11 cellular contexts compared by ENCODE assay signal in the genomic region with DNA sequence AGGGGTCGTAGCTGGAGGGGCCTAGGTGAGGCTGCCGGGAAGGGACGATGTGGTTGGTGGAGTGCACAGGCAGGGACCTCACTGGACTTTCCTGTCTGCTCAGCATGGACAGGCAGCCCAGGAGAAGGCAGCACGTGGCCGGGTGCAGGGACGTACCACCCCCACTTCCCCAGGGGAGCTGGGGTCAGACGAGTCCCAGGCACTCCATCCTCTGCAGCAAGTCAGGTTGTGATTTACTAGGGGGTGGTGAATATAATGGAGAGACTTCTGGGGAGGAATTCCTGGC. TPM values are rescaled to one million over a fixed set of nuclear protein-coding genes. Genes with fewer than 3 reads are reported as not detected.
A peak's percentile ranks its signal among the peaks of the same experiment; 100 is the strongest.
DNase-seq lines count a peak whose midpoint lies in the region; ATAC-seq and TF ChIP-seq lines count a peak whose summit lies in the region.
"Had no signal": no experiment of that assay in that cellular context is flagged by ENCODE, and none has a peak within 500 bp of the region (broad histone marks: within the 10 kb centered on the region; RNA-seq: fewer than 3 reads in every experiment).

No MANE protein-coding gene starts in this region.

- H2AFZ ChIP-seq in HCT116 (ENCODE audit: low read depth, low read length, poor library complexity, severe bottlenecking) (no peak overlapping the region), hepatocyte (no peak overlapping the region), smooth muscle cell (ENCODE audit: low read depth) (no peak overlapping the region)

- H3K27me3 Mint-ChIP-seq in activated CD8-positive, alpha-beta T cell treated with anti-CD3 and anti-CD28 coated beads for 36 hours = no peaks in the 10 kb centered on the region

- H3K27ac Mint-ChIP-seq in activated CD8-positive, alpha-beta T cell treated with anti-CD3 and anti-CD28 coated beads for 36 hours = peak overlapping the region; percentile 91

- TF ChIP-seq RAD21 in HCT116 (IDR thresholded peaks at IDR 0.05; ENCODE audit: low read depth) = no peak

- RAD21 ChIA-PET in HCT116 (lab: Charles Lee; ENCODE audit: low non-redundant PET in 1 of 2, low total read pairs in 2 of 2, uncharacterized antibody in 2 of 2, unreplicated experiment in 2 of 2) = no interaction called here

- H3K9ac ChIP-seq in HCT116 (ENCODE audit: low read length) (0 out of 2 replicates have a peak overlapping the region, but pooled peaks have one; percentile 86), smooth muscle cell (ENCODE audit: low read depth) (no peak overlapping the region)

- no peaks in the 10 kb centered on the region for H3K9me2 ChIP-seq in HCT116 (ENCODE audit: insufficient read depth)
- no peaks in the 10 kb centered on the region for H3K9me2 ChIP-seq in hepatocyte (replicated peaks; ENCODE audit: insufficient read depth)

- CTCF ChIA-PET in HCT116 (lab: Charles Lee) = no interaction called here
- CTCF ChIA-PET in activated CD8-positive, alpha-beta T cell treated with anti-CD3 and anti-CD28 coated beads for 36 hours (lab: Charles Lee) = interaction anchor here (0.9 to 4.5 kb wide), 5 partner anchors 18 to 95 kb away, joined by 3 to 31 read pairs (median 4); no protein-coding TSS in a partner anchor

- H3K36me3 Mint-ChIP-seq in activated CD8-positive, alpha-beta T cell treated with anti-CD3 and anti-CD28 coated beads for 36 hours (ENCODE audit: low read depth) = peaks cover 54% of the 10 kb centered on the region

- 95% methylated on average over 7 of the region's 7 CpGs for WGBS in hepatocyte (ENCODE audit: low lambda C conversion rate, missing lambda C conversion rate)
- 99% methylated on average over 7 of the region's 7 CpGs for WGBS in smooth muscle cell (ENCODE audit: low lambda C conversion rate)

- no peaks in the 10 kb centered on the region; a peak in 1 of 4 replicates for H3K9me3 ChIP-seq in HCT116 (ENCODE audit: control insufficient read depth in 1 of 2, insufficient read depth in 1 of 2, low read depth in 1 of 2, low read length in 2 of 2)
- H3K9me3 ChIP-seq in hepatocyte (ENCODE audit: low read depth) = no peaks in the 10 kb centered on the region
- peaks cover 3% of the 10 kb centered on the region for H3K9me3 ChIP-seq in smooth muscle cell (replicated peaks; ENCODE audit: low read depth)

- no TSS peak for BruUV-seq in HCT116 (replicated peaks; lab: Mats Ljungman, UMichigan)

- POLR2A ChIA-PET in HCT116 (lab: Charles Lee) = interaction anchor here (1.1 kb wide), 1 partner anchor 97 kb away, joined by 3 read pairs; a partner anchor contains a TSS
- POLR2A ChIA-PET in activated CD8-positive, alpha-beta T cell treated with anti-CD3 and anti-CD28 coated beads for 36 hours (lab: Charles Lee) = interaction anchor here (1.0 to 4.8 kb wide), 4 partner anchors 15 to 96 kb away, joined by 3 to 47 read pairs (median 4); no protein-coding TSS in a partner anchor

- H3K36me3 ChIP-seq in HCT116 (ENCODE audit: control insufficient read depth in 1 of 2, insufficient read depth in 2 of 2, low read length in 2 of 2) (0 out of 4 replicates have a peak, but pooled peaks cover 0 to 5% of the 10 kb centered on the region in 2 experiments), hepatocyte (replicated peaks; ENCODE audit: insufficient read depth, low read depth) (no peaks in the 10 kb centered on the region), smooth muscle cell (ENCODE audit: low read depth) (no peaks in the 10 kb centered on the region)

- H3F3A ChIP-seq in smooth muscle cell (ENCODE audit: low read depth) = no peaks in the 10 kb centered on the region

- ATAC-seq in HCT116 (no peak), HG03469 (IDR thresholded peaks at IDR 0.05; ENCODE audit: unreplicated experiment) (no peak)
- ATAC-seq in activated CD8-positive, alpha-beta T cell treated with anti-CD3 and anti-CD28 coated beads for 36 hours = no peak

- H3K9me3 Mint-ChIP-seq in activated CD8-positive, alpha-beta T cell treated with anti-CD3 and anti-CD28 coated beads for 36 hours = peaks cover 10% of the 10 kb centered on the region

- H3K27ac ChIP-seq in HCT116 (ENCODE audit: low read depth, low read length) (peak overlapping the region; percentile 100; the same call in 1 of the 2 replicates), hepatocyte (no peak overlapping the region), smooth muscle cell (ENCODE audit: low read depth) (no peak overlapping the region)

- H3K4me1 ChIP-seq in HCT116 (ENCODE audit: control insufficient read depth in 1 of 2, insufficient read depth in 2 of 2, low read length in 2 of 2) (peaks cover 16 to 23% of the 10 kb centered on the region in 2 experiments), hepatocyte (ENCODE audit: insufficient read depth) (peaks cover 25% of the 10 kb centered on the region), smooth muscle cell (ENCODE audit: low read depth) (peaks cover 17% of the 10 kb centered on the region)

- TF ChIP-seq CTCF in HCT116 (IDR thresholded peaks at IDR 0.05 in 2 of 3, conservative IDR thresholded peaks at IDR 0.05 in 1 of 3; ENCODE audit: borderline replicate concordance in 1 of 3, insufficient read depth in 1 of 3, low read depth in 2 of 3, low read length in 2 of 3) (no peak), hepatocyte (IDR thresholded peaks at IDR 0.05; ENCODE audit: poor library complexity) (no peak), smooth muscle cell (IDR thresholded peaks at IDR 0.05; ENCODE audit: borderline replicate concordance, insufficient read depth, poor library complexity, severe bottlenecking) (no peak)
- no peak for TF ChIP-seq CTCF in activated CD8-positive, alpha-beta T cell treated with anti-CD3 and anti-CD28 coated beads for 36 hours (IDR thresholded peaks at IDR 0.05)

- no peak for DNase-seq in HCT116 (ENCODE audit: low read depth, low spot score)
- DNase-seq in activated CD8-positive, alpha-beta T cell treated with anti-CD3 and anti-CD28 coated beads for 36 hours = no peak
- DNase-seq in hepatocyte (ENCODE audit: low spot score) = no peak
- no peak for DNase-seq in smooth muscle cell (lab: John Stamatoyannopoulos, UW; ENCODE audit: unreplicated experiment)
- DNase-seq in putamen (ENCODE audit: low spot score) = no peak
- no peak for DNase-seq in NCI-H1436 treated with DMSO at 0.1 percent for 48 hours (lab: John Stamatoyannopoulos, UW)
- DNase-seq in middle frontal gyrus (ENCODE audit: extremely low spot score, low spot score) = no peak
- DNase-seq: activated gamma-delta T cell treated with Interleukin-2 at 50 U/mL for 16 hours, HCEC 1CT, SHP77 treated with DMSO at 0.1 percent for 48 hours had no signal

- peaks cover 69% of the 10 kb centered on the region for H3K4me1 Mint-ChIP-seq in activated CD8-positive, alpha-beta T cell treated with anti-CD3 and anti-CD28 coated beads for 36 hours (ENCODE audit: low read depth)

- peak overlapping the region; percentile 94 for H3K4me2 ChIP-seq in HCT116 (ENCODE audit: low read length)
- peak overlapping the region; percentile 97 for H3K4me2 ChIP-seq in hepatocyte
- H3K4me2 ChIP-seq in smooth muscle cell = peak overlapping the region; percentile 98

- peak overlapping the region; percentile 86 for H3K4me3 Mint-ChIP-seq in activated CD8-positive, alpha-beta T cell treated with anti-CD3 and anti-CD28 coated beads for 36 hours

- H3K79me2 ChIP-seq in HCT116 (ENCODE audit: insufficient read depth, low read length) = peaks cover 35% of the 10 kb centered on the region
- H3K79me2 ChIP-seq in hepatocyte = peaks cover 39% of the 10 kb centered on the region
- H3K79me2 ChIP-seq in smooth muscle cell (ENCODE audit: low read depth) = peaks cover 29% of the 10 kb centered on the region

- H4K20me1 ChIP-seq in HCT116 (ENCODE audit: insufficient read depth) (no peaks in the 10 kb centered on the region), hepatocyte (ENCODE audit: insufficient read depth, poor library complexity, severe bottlenecking) (peaks cover 26% of the 10 kb centered on the region), smooth muscle cell (ENCODE audit: low read depth) (peaks cover 20% of the 10 kb centered on the region)

- TF ChIP-seq POLR2A in HCT116 (IDR thresholded peaks at IDR 0.05; ENCODE audit: borderline replicate concordance, extremely low read depth, insufficient read depth, insufficient read length) = no peak

- H3K27me3 ChIP-seq in HCT116 (ENCODE audit: insufficient read depth, low read length) = no peaks in the 10 kb centered on the region
- no peaks in the 10 kb centered on the region for H3K27me3 ChIP-seq in hepatocyte
- H3K27me3 ChIP-seq in smooth muscle cell (ENCODE audit: low read depth) = no peaks in the 10 kb centered on the region

- H3K4me3 ChIP-seq in HCT116 (replicated peaks in 1 of 2; ENCODE audit: low read depth in 1 of 2, low read length in 2 of 2) = peak overlapping the region in 1 of 2 experiments; percentile 65; a peak in 2 of 4 replicates
- no peak overlapping the region for H3K4me3 ChIP-seq in hepatocyte
- no peak overlapping the region for H3K4me3 ChIP-seq in smooth muscle cell

- intact Hi-C loops in HCT116 (cut with micrococcal nuclease) = no loop called here
- intact Hi-C loops in activated CD8-positive, alpha-beta T cell treated with anti-CD3 and anti-CD28 coated beads for 36 hours (cut with micrococcal nuclease) = no loop called here

TF ChIP-seq in HCT116, 20 proteins besides CTCF, POLR2A, EP300 and RAD21 (continues in another document):
- TF ChIP-seq CBX3 (IDR thresholded peaks at IDR 0.05; ENCODE audit: low read depth) (no peak), POLR2AphosphoS5 (IDR thresholded peaks at IDR 0.05; ENCODE audit: low read depth, low read length) (no peak; the same call in 1 of the 2 replicates), SIN3A (IDR thresholded peaks at IDR 0.05; ENCODE audit: low read depth) (no peak), TCF7L2 (IDR thresholded peaks at IDR 0.05; ENCODE audit: borderline replicate concordance, extremely low read depth, insufficient read depth, insufficient read length) (no peak)

RNA-seq across cellular contexts. Expression of a gene that starts 1.5 kb away (rescaled TPM):
- total RNA-seq in HCT116 (2021; ENCODE audit: unreplicated experiment) = 175 TPM
- 225 and 299 TPM in 2 replicates for polyA plus RNA-seq in HCT116 (2012)
- 100 to 1,000 TPM; 136 TPM for total RNA-seq in activated CD8-positive, alpha-beta T cell treated with anti-CD3 and anti-CD28 coated beads for 36 hours
- 129 and 169 TPM in 2 replicates for total RNA-seq in hepatocyte
- 147 and 179 TPM in 2 replicates for polyA plus RNA-seq in hepatocyte
- 59.1 and 76.9 TPM in 2 replicates for total RNA-seq in smooth muscle cell
- 132 and 135 TPM in 2 replicates for polyA plus RNA-seq in smooth muscle cell

RNA-seq across cellular contexts. Expression of a gene that starts 39.2 kb away (rescaled TPM):
- 88.3 TPM for total RNA-seq in HCT116 (2021; ENCODE audit: unreplicated experiment)
- polyA plus RNA-seq in HCT116 (2012) = 66.7 and 73.2 TPM in 2 replicates
- total RNA-seq in activated CD8-positive, alpha-beta T cell treated with anti-CD3 and anti-CD28 coated beads for 36 hours = 10 to 100 TPM; 32.3 to 37.0 TPM
- total RNA-seq in hepatocyte = 63.8 and 66.6 TPM in 2 replicates
- 69.6 and 73.2 TPM in 2 replicates for polyA plus RNA-seq in hepatocyte
- 40.8 and 48.2 TPM in 2 replicates for total RNA-seq in smooth muscle cell
- 48.0 and 60.9 TPM in 2 replicates for polyA plus RNA-seq in smooth muscle cell
